ENCODE assay signal across 22 cellular contexts in the genomic region with DNA sequence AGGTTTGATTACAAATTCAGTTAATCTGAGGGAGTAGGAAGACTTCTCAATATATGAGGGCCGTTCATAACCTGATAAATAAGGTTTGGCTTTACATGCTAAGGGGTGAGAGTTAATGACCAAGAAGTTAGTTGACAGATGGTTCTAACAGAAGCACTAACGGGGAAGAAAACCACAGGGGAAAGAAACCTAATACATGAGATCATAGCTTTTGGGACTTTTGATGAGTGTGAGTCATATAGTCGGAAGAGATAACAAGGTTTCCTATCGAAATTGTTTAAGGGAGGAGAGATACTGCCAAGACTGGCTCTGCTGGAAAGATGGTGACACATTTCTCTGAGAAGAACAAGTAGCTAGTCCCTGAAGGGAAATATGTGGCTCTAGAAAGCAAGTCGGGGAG.
DNase-seq lines count a peak whose midpoint lies in the region; ATAC-seq and TF ChIP-seq lines count a peak whose summit lies in the region.
"Had no signal": no experiment of that assay in that cellular context is flagged by ENCODE, and none has a peak within 500 bp of the region (broad histone marks: within the 10 kb centered on the region; RNA-seq: fewer than 3 reads in every experiment).

No MANE protein-coding gene starts in this region.

- H3K36me3 ChIP-seq in IMR-90 (ENCODE audit: control insufficient read depth, insufficient read depth, low read length) = no peaks in the 10 kb centered on the region
- H3K36me3 ChIP-seq: SJSA1 had no signal

- H3K4me3 ChIP-seq in IMR-90 (ENCODE audit: insufficient read depth, low read depth, low read length) = no peak overlapping the region
- H3K4me3 ChIP-seq: SJSA1, testis had no signal

- H3K9ac ChIP-seq in IMR-90 (ENCODE audit: low read depth, low read length) = no peak overlapping the region

- H3K27me3 ChIP-seq in IMR-90 (ENCODE audit: control insufficient read depth, insufficient read depth, low read length) = no peaks in the 10 kb centered on the region
- H3K27me3 ChIP-seq: SJSA1, testis had no signal

- H2BK15ac ChIP-seq in IMR-90 (ENCODE audit: low read depth, low read length) = no peak overlapping the region

- H4K5ac ChIP-seq in IMR-90 (ENCODE audit: low read depth, low read length) = no peak overlapping the region

- no peak overlapping the region for H3K23ac ChIP-seq in IMR-90 (ENCODE audit: low read depth, low read length)

- no peak overlapping the region for H2BK120ac ChIP-seq in IMR-90 (ENCODE audit: low read depth, low read length)

- H4K20me1 ChIP-seq in IMR-90 (ENCODE audit: insufficient read depth, low read length) = no peaks in the 10 kb centered on the region

- BruUV-seq in IMR-90 (replicated peaks; lab: Mats Ljungman, UMichigan) = no TSS peak

- no peak for TF ChIP-seq RAD21 in IMR-90 (IDR thresholded peaks at IDR 0.05; ENCODE audit: low read length)

- H3K4ac ChIP-seq in IMR-90 (ENCODE audit: low read depth, low read length) = no peak overlapping the region

- H3K9me3 ChIP-seq in IMR-90 (ENCODE audit: control insufficient read depth, insufficient read depth, low read length) = no peaks in the 10 kb centered on the region
- H3K9me3 ChIP-seq: SJSA1, testis had no signal

- H3K18ac ChIP-seq in IMR-90 (ENCODE audit: low read depth, low read length) = no peak overlapping the region

- H3K4me2 ChIP-seq in IMR-90 (ENCODE audit: low read depth, low read length) = no peak overlapping the region

- 30% methylated on average over 2 of the region's 5 CpGs; no CpG with 5 or more reads in 1 of the 2 experiments for WGBS in IMR-90 (ENCODE audit: extremely low coverage in 2 of 2, insufficient read length in 1 of 2), 2 experiments

- H3K79me1 ChIP-seq in IMR-90 (ENCODE audit: low read depth in 1 of 2, low read length in 2 of 2) = no peaks in the 10 kb centered on the region

- POLR2A ChIA-PET in IMR-90 (lab: Charles Lee; ENCODE audit: unreplicated experiment) = no interaction called here

- H2BK5ac ChIP-seq in IMR-90 (ENCODE audit: low read depth, low read length, poor library complexity, severe bottlenecking) = no peak overlapping the region

- H2BK20ac ChIP-seq in IMR-90 (ENCODE audit: low read depth, low read length) = no peak overlapping the region

- no peak overlapping the region for H2AK5ac ChIP-seq in IMR-90 (ENCODE audit: low read depth, low read length)

- no peak overlapping the region for H2AK9ac ChIP-seq in IMR-90 (replicated peaks; ENCODE audit: low read depth, low read length, poor library complexity)

- TF ChIP-seq POLR2A in IMR-90 (IDR thresholded peaks at IDR 0.05; ENCODE audit: low read depth, low read length) = no peak

- CTCF ChIA-PET in IMR-90 (lab: Yijun Ruan, JAX) = no interaction called here

- H3K27ac ChIP-seq in IMR-90 (ENCODE audit: insufficient read depth, low read length) = no peak overlapping the region
- H3K27ac ChIP-seq: SJSA1, testis had no signal

- no peak overlapping the region for H3K14ac ChIP-seq in IMR-90 (replicated peaks; ENCODE audit: low read depth, low read length)

- no peak overlapping the region for H4K91ac ChIP-seq in IMR-90 (ENCODE audit: insufficient read depth, low read depth, low read length)

- H3K4me1 ChIP-seq in IMR-90 (ENCODE audit: control insufficient read depth, insufficient read depth, low read length) = no peaks in the 10 kb centered on the region
- H3K4me1 ChIP-seq: SJSA1 had no signal

- intact Hi-C loops in IMR-90 (cut with micrococcal nuclease) = no loop called here

- dilution Hi-C loops in IMR-90 (cut with HindIII; ENCODE audit: low sequenced_read_pairs, unreplicated experiment) = no loop called here

- no peak overlapping the region for H3K56ac ChIP-seq in IMR-90 (ENCODE audit: extremely low read depth, insufficient read depth, low read length)

- DNase-seq in COLO829 (ENCODE audit: low spot score) = peak; percentile 37
- peak; percentile 32 for DNase-seq in IMR-90
- peak; percentile 7 for DNase-seq in SW480 (ENCODE audit: low spot score)
- peak; percentile 52 for DNase-seq in glomerular visceral epithelial cell (ENCODE audit: extremely low spot score)
- no peak for DNase-seq in NCI-H526 treated with DMSO at 0.1 percent for 48 hours (lab: John Stamatoyannopoulos, UW)
- DNase-seq in SKM-1 (lab: John Stamatoyannopoulos, UW; ENCODE audit: unreplicated experiment) = no peak
- DNase-seq in activated CD4-positive, alpha-beta T cell treated with anti-CD3 and anti-CD28 coated beads, Interleukin-2, amount 50 U/mL, for 1 hour = no peak
- DNase-seq in NCI-H1436 (lab: John Stamatoyannopoulos, UW) = no peak
- DNase-seq: activated effector memory CD4-positive, alpha-beta T cell treated with Interleukin-2 at 50 U/mL for 16 hours; amygdala; C1 segment of cervical spinal cord; DMS53; H7; hippocampal formation; kidney glomerular epithelial cell; MV-4-11; NCI-H2029; NCI-H526; nephron progenitor cell; stimulated activated CD4-positive, alpha-beta T cell treated with anti-CD3 and anti-CD28 coated beads, Interleukin-12 subunit alpha, Interleukin-12 subunit beta, amount 100 ng/mL, for 4 hours; testis had no signal

- no peak for TF ChIP-seq CTCF in IMR-90 (conservative IDR thresholded peaks at IDR 0.05; ENCODE audit: low read depth, low read length)

- no peaks in the 10 kb centered on the region for H3K9me1 ChIP-seq in IMR-90 (ENCODE audit: insufficient read depth, low read length)

- in situ Hi-C loops in IMR-90 (cut with MboI; ENCODE audit: low sequenced_read_pairs) = no loop called here

- H4K8ac ChIP-seq in IMR-90 (ENCODE audit: low read depth in 2 of 2, low read length in 2 of 2) = no peak overlapping the region

- no peak for ATAC-seq in IMR-90 (ENCODE audit: low read depth)

- no peak overlapping the region for H2AFZ ChIP-seq in IMR-90 (replicated peaks; ENCODE audit: low read length, poor library complexity)

TF ChIP-seq in IMR-90, 13 proteins besides CTCF, POLR2A, EP300 and RAD21:
- TF ChIP-seq, protein P1, sequence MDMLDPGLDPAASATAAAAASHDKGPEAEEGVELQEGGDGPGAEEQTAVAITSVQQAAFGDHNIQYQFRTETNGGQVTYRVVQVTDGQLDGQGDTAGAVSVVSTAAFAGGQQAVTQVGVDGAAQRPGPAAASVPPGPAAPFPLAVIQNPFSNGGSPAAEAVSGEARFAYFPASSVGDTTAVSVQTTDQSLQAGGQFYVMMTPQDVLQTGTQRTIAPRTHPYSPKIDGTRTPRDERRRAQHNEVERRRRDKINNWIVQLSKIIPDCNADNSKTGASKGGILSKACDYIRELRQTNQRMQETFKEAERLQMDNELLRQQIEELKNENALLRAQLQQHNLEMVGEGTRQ (IDR thresholded peaks at IDR 0.05; ENCODE audit: low read depth, low read length) = no peak
- no peak for TF ChIP-seq CEBPB (IDR thresholded peaks at IDR 0.05; ENCODE audit: low read depth, low read length)
- TF ChIP-seq RCOR1 (IDR thresholded peaks at IDR 0.05; ENCODE audit: insufficient replicate concordance, low read length) = no peak
- TF ChIP-seq MAZ (IDR thresholded peaks at IDR 0.05; ENCODE audit: borderline replicate concordance, low read depth, low read length) = no peak
- TF ChIP-seq MXI1 (IDR thresholded peaks at IDR 0.05; ENCODE audit: borderline replicate concordance, low read depth, low read length) = no peak
- TF ChIP-seq, protein P2, sequence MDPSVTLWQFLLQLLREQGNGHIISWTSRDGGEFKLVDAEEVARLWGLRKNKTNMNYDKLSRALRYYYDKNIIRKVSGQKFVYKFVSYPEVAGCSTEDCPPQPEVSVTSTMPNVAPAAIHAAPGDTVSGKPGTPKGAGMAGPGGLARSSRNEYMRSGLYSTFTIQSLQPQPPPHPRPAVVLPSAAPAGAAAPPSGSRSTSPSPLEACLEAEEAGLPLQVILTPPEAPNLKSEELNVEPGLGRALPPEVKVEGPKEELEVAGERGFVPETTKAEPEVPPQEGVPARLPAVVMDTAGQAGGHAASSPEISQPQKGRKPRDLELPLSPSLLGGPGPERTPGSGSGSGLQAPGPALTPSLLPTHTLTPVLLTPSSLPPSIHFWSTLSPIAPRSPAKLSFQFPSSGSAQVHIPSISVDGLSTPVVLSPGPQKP (IDR thresholded peaks at IDR 0.05; ENCODE audit: borderline replicate concordance, low read depth, low read length) = no peak
- no peak for TF ChIP-seq NFE2L2 (IDR thresholded peaks at IDR 0.05; ENCODE audit: low read depth, low read length)
- no peak for TF ChIP-seq FOS (IDR thresholded peaks at IDR 0.05; ENCODE audit: low read depth, low read length)
- TF ChIP-seq BHLHE40 (IDR thresholded peaks at IDR 0.05; ENCODE audit: low read depth, low read length) = no peak
- TF ChIP-seq MAFK (IDR thresholded peaks at IDR 0.05; ENCODE audit: low read depth, low read length) = no peak
- no peak for TF ChIP-seq SMC3 (IDR thresholded peaks at IDR 0.05; ENCODE audit: low read depth, low read length)
- no peak for TF ChIP-seq CHD1 (IDR thresholded peaks at IDR 0.05; ENCODE audit: low read depth, low read length)
- TF ChIP-seq RFX5 (IDR thresholded peaks at IDR 0.05; ENCODE audit: low read depth, low read length) = no peak

Comparison
In these comparisons a context has a peak if more than half of its experiments do, and no peak if none do; other contexts are left out.
1. DNase-seq: peak in COLO829 (single experiment), IMR-90 (single experiment), SW480 (single experiment) and glomerular visceral epithelial cell (single experiment); none in NCI-H526 treated with DMSO at 0.1 percent for 48 hours (single experiment), SKM-1 (single experiment), activated CD4-positive, alpha-beta T cell treated with anti-CD3 and anti-CD28 coated beads, Interleukin-2, amount 50 U/mL, for 1 hour (single experiment) and NCI-H1436 (single experiment).